ENCODE assay signal across 1 cellular context in genomic region chr13:112703935-112704633, GRCh38.
TF ChIP-seq lines count a peak whose summit lies in the region.

No MANE protein-coding gene starts in this region.

TF ChIP-seq in K562, 482 proteins besides CTCF, POLR2A, EP300 and RAD21 (continued from another document):
- TF ChIP-seq CTBP1 (IDR thresholded peaks at IDR 0.05; ENCODE audit: borderline replicate concordance), result peak; percentile 60; the same call in 1 of the 2 replicates
- no peak for TF ChIP-seq ATF1 (CRISPR knock-in tag; IDR thresholded peaks at IDR 0.05)
- TF ChIP-seq ATF1 (tag; IDR thresholded peaks at IDR 0.05), result peak; percentile 32; the same call in 1 of the 2 replicates
- 0 out of 2 replicates have a peak, but pooled peaks have one; percentile 9 for TF ChIP-seq MITF (IDR thresholded peaks at IDR 0.05)
- TF ChIP-seq MGA (IDR thresholded peaks at IDR 0.05), result peak; percentile 36; the same call in 1 of the 2 replicates
- TF ChIP-seq NRF1 (conservative IDR thresholded peaks at IDR 0.05 in 1 of 2, IDR thresholded peaks at IDR 0.05 in 1 of 2), result peak in 1 of 2 experiments; percentile 11; a peak in 1 of 4 replicates
- 0 out of 2 replicates have a peak, but pooled peaks have one; percentile 23 for TF ChIP-seq RNF2 (IDR thresholded peaks at IDR 0.05)
- 0 out of 2 replicates have a peak, but pooled peaks have one; percentile 51 for TF ChIP-seq GATA2 (CRISPR knock-in tag; IDR thresholded peaks at IDR 0.05)
- TF ChIP-seq, protein P1, sequence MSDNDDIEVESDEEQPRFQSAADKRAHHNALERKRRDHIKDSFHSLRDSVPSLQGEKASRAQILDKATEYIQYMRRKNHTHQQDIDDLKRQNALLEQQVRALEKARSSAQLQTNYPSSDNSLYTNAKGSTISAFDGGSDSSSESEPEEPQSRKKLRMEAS (CRISPR knock-in tag; IDR thresholded peaks at IDR 0.05), result peak; percentile 71
- TF ChIP-seq FOXA3 (CRISPR knock-in tag; conservative IDR thresholded peaks at IDR 0.05 in 1 of 2, IDR thresholded peaks at IDR 0.05 in 1 of 2), result 0 out of 4 replicates have a peak, but pooled peaks of 1 of the 2 experiments have one; percentile 26
- TF ChIP-seq MNT (conservative IDR thresholded peaks at IDR 0.05), result peak in 1 of 2 experiments; percentile 52; a peak in 2 of 4 replicates
- TF ChIP-seq CBFA2T3 (IDR thresholded peaks at IDR 0.05), result peak; percentile 67
- peak; percentile 38; the same call in 1 of the 2 replicates for TF ChIP-seq SMARCE1 (IDR thresholded peaks at IDR 0.05)
- 0 out of 2 replicates have a peak, but pooled peaks have one; percentile 23 for TF ChIP-seq HDAC2 (IDR thresholded peaks at IDR 0.05)
- TF ChIP-seq JUND (IDR thresholded peaks at IDR 0.05; ENCODE audit: borderline replicate concordance, low read depth, low read length), result peak; percentile 42; the same call in 1 of the 2 replicates
- no peak; the same call in 2 of the 3 replicates for TF ChIP-seq JUND (tag; IDR thresholded peaks at IDR 0.05; ENCODE audit: borderline replicate concordance, low read depth, low read length)
- peak; percentile 80 for TF ChIP-seq HES1 (IDR thresholded peaks at IDR 0.05; ENCODE audit: low read depth)
- TF ChIP-seq EGR1 (conservative IDR thresholded peaks at IDR 0.05), result peak; percentile 83
- no peak for TF ChIP-seq NFXL1 (CRISPR knock-in tag; IDR thresholded peaks at IDR 0.05)
- peak; percentile 22; the same call in 1 of the 2 replicates for TF ChIP-seq SMARCA4 (IDR thresholded peaks at IDR 0.05)
- TF ChIP-seq OTX1 (CRISPR knock-in tag; IDR thresholded peaks at IDR 0.05), result no peak
- peak; percentile 66 for TF ChIP-seq KLF16 (IDR thresholded peaks at IDR 0.05)
- no peak for TF ChIP-seq HDGF (IDR thresholded peaks at IDR 0.05)
